12 cellular contexts compared by ENCODE assay signal in genomic region chr3:124951511-124952390, GRCh38. TPM values are rescaled to one million over a fixed set of nuclear protein-coding genes. Genes with fewer than 3 reads are reported as not detected.
DNase-seq lines count a peak whose midpoint lies in the region; ATAC-seq and TF ChIP-seq lines count a peak whose summit lies in the region.
"Had no signal": no experiment of that assay in that cellular context is flagged by ENCODE, and none has a peak within 500 bp of the region (broad histone marks: within the 10 kb centered on the region; RNA-seq: fewer than 3 reads in every experiment).

No MANE protein-coding gene starts in this region.

- no peaks in the 10 kb centered on the region for H3K9me2 ChIP-seq in Karpas-422 (replicated peaks; ENCODE audit: insufficient read depth, low read length)

- intact Hi-C loops in left colon (cut with DNase I, micrococcal nuclease) = no loop called here
- intact Hi-C loops in vagina (cut with DNase I) = no loop called here
- intact Hi-C loops in testis (cut with DNase I; ENCODE audit: low total_unique reads) = no loop called here

- no peaks in the 10 kb centered on the region for H3K4me1 Mint-ChIP-seq in activated T-cell treated with anti-CD3 and anti-CD28 coated beads, Interleukin-2, amount 50 U/mL, for 24 hours (ENCODE audit: low read depth)

- H3K9me3 Mint-ChIP-seq in activated T-cell treated with anti-CD3 and anti-CD28 coated beads, Interleukin-2, amount 50 U/mL, for 24 hours = no peaks in the 10 kb centered on the region

- H3K4me1 ChIP-seq in Karpas-422 (ENCODE audit: low read length) = peaks cover 8% of the 10 kb centered on the region
- H3K4me1 ChIP-seq in vagina = no peaks in the 10 kb centered on the region
- no peaks in the 10 kb centered on the region for H3K4me1 ChIP-seq in testis
- H3K4me1 ChIP-seq: heart left ventricle had no signal

- H2AFZ ChIP-seq in Karpas-422 (ENCODE audit: low read length) = peak overlapping the region; percentile 19; the same call in 1 of the 2 replicates

- H3K36me3 ChIP-seq in Karpas-422 (ENCODE audit: insufficient read depth, low read length) (no peaks in the 10 kb centered on the region), vagina (no peaks in the 10 kb centered on the region), testis (ENCODE audit: low read depth, missing control alignments) (no peaks in the 10 kb centered on the region)
- H3K36me3 ChIP-seq: heart left ventricle had no signal

- H4K20me1 ChIP-seq in Karpas-422 (ENCODE audit: insufficient read depth, low read depth, low read length) = no peaks in the 10 kb centered on the region

- H3K36me3 Mint-ChIP-seq in activated T-cell treated with anti-CD3 and anti-CD28 coated beads, Interleukin-2, amount 50 U/mL, for 24 hours (ENCODE audit: low read depth) = no peaks in the 10 kb centered on the region
- H3K36me3 Mint-ChIP-seq: CD8-positive, alpha-beta T cell had no signal

- H3K27ac ChIP-seq in Karpas-422 (ENCODE audit: low read length) (no peak overlapping the region), vagina (no peak overlapping the region), testis (no peak overlapping the region)
- H3K27ac ChIP-seq: heart left ventricle had no signal

- TF ChIP-seq CTCF in vagina (IDR thresholded peaks at IDR 0.05) = no peak
- no peak for TF ChIP-seq CTCF in testis (IDR thresholded peaks at IDR 0.05)

- H3K79me2 ChIP-seq in Karpas-422 (ENCODE audit: low read length) = no peaks in the 10 kb centered on the region

- H3K4me3 Mint-ChIP-seq in activated T-cell treated with anti-CD3 and anti-CD28 coated beads, Interleukin-2, amount 50 U/mL, for 24 hours = no peak overlapping the region
- H3K4me3 Mint-ChIP-seq: CD8-positive, alpha-beta T cell had no signal

- H3K27ac Mint-ChIP-seq in activated T-cell treated with anti-CD3 and anti-CD28 coated beads, Interleukin-2, amount 50 U/mL, for 24 hours = no peak overlapping the region
- H3K27ac Mint-ChIP-seq: CD8-positive, alpha-beta T cell had no signal

- H3K9ac ChIP-seq in Karpas-422 (ENCODE audit: low read length) = no peak overlapping the region

- WGBS in testis, 2 donors = 67 to 73% methylated on average over 9 of the region's 9 CpGs

- no peaks in the 10 kb centered on the region for H3K9me3 ChIP-seq in Karpas-422 (ENCODE audit: low read length)
- H3K9me3 ChIP-seq in vagina = no peaks in the 10 kb centered on the region
- no peaks in the 10 kb centered on the region for H3K9me3 ChIP-seq in testis

- DNase-seq in COLO668 (lab: John Stamatoyannopoulos, UW; ENCODE audit: unreplicated experiment) = peak; percentile 50
- DNase-seq in Karpas-422 = no peak
- peak; percentile 38 for DNase-seq in SW480 (ENCODE audit: low spot score)
- DNase-seq in left colon = peak; percentile 55 to 86
- DNase-seq in NCI-H2227 (lab: John Stamatoyannopoulos, UW; ENCODE audit: unreplicated experiment) = no peak
- no peak for DNase-seq in activated T-cell treated with anti-CD3 and anti-CD28 coated beads, Interleukin-2, amount 50 U/mL, for 24 hours
- no peak for DNase-seq in vagina (ENCODE audit: extremely low spot score in 2 of 2)
- no peak for DNase-seq in testis
- DNase-seq: CD8-positive, alpha-beta T cell; heart left ventricle; NCI-H1417 treated with DMSO at 0.1 percent for 48 hours had no signal

- TF ChIP-seq POLR2A in vagina (IDR thresholded peaks at IDR 0.05) (no peak), testis (IDR thresholded peaks at IDR 0.05) (no peak)

- H3K4me3 ChIP-seq in Karpas-422 (ENCODE audit: low read length) (no peak overlapping the region), vagina (no peak overlapping the region), testis (no peak overlapping the region)
- H3K4me3 ChIP-seq: heart left ventricle had no signal

- no peak overlapping the region for H3K4me2 ChIP-seq in Karpas-422 (ENCODE audit: low read depth, low read length, poor library complexity, severe bottlenecking)

- H3K27me3 Mint-ChIP-seq in activated T-cell treated with anti-CD3 and anti-CD28 coated beads, Interleukin-2, amount 50 U/mL, for 24 hours = no peaks in the 10 kb centered on the region

- ATAC-seq in left colon = peak; percentile 98
- ATAC-seq: CD8-positive, alpha-beta T cell had no signal

- H3K27me3 ChIP-seq in Karpas-422 (ENCODE audit: low read length) (no peaks in the 10 kb centered on the region), vagina (no peaks in the 10 kb centered on the region), testis (no peaks in the 10 kb centered on the region)
- H3K27me3 ChIP-seq: heart left ventricle had no signal

RNA-seq across cellular contexts. Expression of gene MUC13, which starts 17.2 kb away (rescaled TPM):
- total RNA-seq in Karpas-422 (2014; rRNA removed; shearing (Covaris generic); ENCODE audit: low replicate concordance) = 0.07 TPM in 1 of 2 replicates, not detected in the other
- total RNA-seq in left colon (1,000 to 10,000 TPM; 1,001 to 1,021 TPM), vagina (not detected), testis (under 1 TPM; 0.19 to 0.24 TPM)
- polyA plus RNA-seq in testis (ENCODE audit: insufficient read depth, low read depth, low replicate concordance) = 0.34 TPM
- total RNA-seq: osteocyte had no signal

Comparison
In these comparisons a context has a peak if more than half of its experiments do, and no peak if none do; other contexts are left out.
1. DNase-seq: peak in COLO668 (single experiment), SW480 (single experiment) and left colon (2 of 2); none in Karpas-422 (single experiment), NCI-H2227 (single experiment), activated T-cell treated with anti-CD3 and anti-CD28 coated beads, Interleukin-2, amount 50 U/mL, for 24 hours (single experiment), vagina (0 of 2) and testis (single experiment).
2. RNA of gene MUC13, which starts 17.2 kb away (total RNA-seq): 1,001 to 1,021 TPM in left colon; 0.19 to 0.24 TPM in testis, 0.07 TPM in Karpas-422 and not detected in vagina (single experiment); every median in the first group is over 100 times any median in the second.